ENCODE assay signal across 1 cellular context in genomic region chr11:74462631-74463030, GRCh38.
TF ChIP-seq lines count a peak whose summit lies in the region.

No MANE protein-coding gene starts in this region.

TF ChIP-seq in GM23338, 12 proteins besides CTCF, POLR2A, EP300 and RAD21 (continued from another document):
- no peak for TF ChIP-seq ZNF462 (CRISPR knock-in tag; IDR thresholded peaks at IDR 0.05)
- TF ChIP-seq NANOG (IDR thresholded peaks at IDR 0.05; ENCODE audit: borderline replicate concordance), result no peak
- TF ChIP-seq JUNB (IDR thresholded peaks at IDR 0.05; ENCODE audit: unreplicated experiment), result no peak
- no peak for TF ChIP-seq EZH2 (IDR thresholded peaks at IDR 0.05; ENCODE audit: low read depth, unreplicated experiment)
- no peak for TF ChIP-seq ZNF331 (CRISPR knock-in tag; IDR thresholded peaks at IDR 0.05; ENCODE audit: low read depth)
- no peak for TF ChIP-seq ZNF114 (CRISPR knock-in tag; IDR thresholded peaks at IDR 0.05)
- TF ChIP-seq POLR2AphosphoS5 (IDR thresholded peaks at IDR 0.05; ENCODE audit: low read depth), result no peak
